Comparison of ENCODE assay signal across 10 cellular contexts in the genomic region with DNA sequence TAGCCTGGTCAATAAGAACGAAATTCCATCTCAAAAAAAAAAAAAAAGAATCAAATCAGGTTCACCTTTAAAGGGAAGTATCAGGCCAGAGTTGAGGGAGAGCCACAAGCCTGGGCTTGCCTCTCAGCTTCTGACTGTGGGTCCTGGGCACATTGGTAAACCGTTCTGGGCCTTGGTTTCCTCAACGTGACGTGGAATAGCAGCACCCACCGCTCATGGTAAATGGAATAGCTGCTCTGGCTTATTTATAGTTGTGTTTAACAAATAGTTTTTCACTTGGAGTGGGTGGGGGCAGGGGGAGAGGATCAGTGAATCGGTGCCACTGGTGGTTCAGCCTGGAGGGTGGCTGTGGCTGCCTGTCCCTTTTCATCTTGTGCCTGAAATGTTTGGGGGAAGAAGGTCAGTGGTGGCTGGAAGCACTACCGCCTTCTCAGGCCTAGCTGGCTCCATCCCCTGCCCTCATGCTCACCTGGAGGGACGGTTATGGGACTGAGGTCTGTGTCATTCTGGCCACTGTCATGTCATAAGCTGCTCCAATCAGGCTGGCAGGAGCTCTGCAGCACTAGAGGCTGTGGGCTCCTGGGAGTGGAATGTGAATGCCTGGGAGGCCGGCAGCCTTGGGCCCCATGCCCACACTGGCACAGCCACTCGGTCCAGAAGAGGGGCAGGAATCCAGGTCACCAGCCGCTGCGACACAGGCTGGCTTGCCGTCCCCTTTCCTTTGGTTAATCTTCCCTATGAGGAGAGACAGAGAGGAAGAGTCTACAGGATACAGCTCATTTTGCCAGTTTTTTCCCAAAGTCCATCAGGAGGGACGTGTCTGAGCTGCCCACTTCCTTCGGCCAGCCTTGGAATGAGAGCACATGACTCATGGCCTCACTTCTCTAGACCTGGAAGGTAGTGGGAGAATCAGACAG. TPM values are rescaled to one million over a fixed set of nuclear protein-coding genes. Genes with fewer than 3 reads are reported as not detected.
A peak's percentile ranks its signal among the peaks of the same experiment; 100 is the strongest.
DNase-seq lines count a peak whose midpoint lies in the region; ATAC-seq and TF ChIP-seq lines count a peak whose summit lies in the region.
"Had no signal": no experiment of that assay in that cellular context is flagged by ENCODE, and none has a peak within 500 bp of the region (broad histone marks: within the 10 kb centered on the region; RNA-seq: fewer than 3 reads in every experiment).

No MANE protein-coding gene starts in this region.

- WGBS in ovary, 3 donors: 75 to 82% (median 78%) methylated on average over 15 of the region's 15 CpGs

- H3K4me1 ChIP-seq in BLaER1: peaks cover 89% of the 10 kb centered on the region
- H3K4me1 ChIP-seq in RWPE2 (ENCODE audit: insufficient read depth, poor library complexity, severe bottlenecking): peaks cover 47% of the 10 kb centered on the region
- peaks cover 44% of the 10 kb centered on the region for H3K4me1 ChIP-seq in ovary (ENCODE audit: insufficient read depth)

- H3K9me3 ChIP-seq in BLaER1 (no peaks in the 10 kb centered on the region), RWPE2 (ENCODE audit: severe bottlenecking) (no peaks in the 10 kb centered on the region), ovary (no peaks in the 10 kb centered on the region)

- 0 out of 2 replicates have a peak overlapping the region, but pooled peaks have one; percentile 8 for H3K9ac ChIP-seq in BLaER1

- intact Hi-C loops in ovary (cut with DNase I): loop anchor here in 2 of 4 donors (2.0 to 10.0 kb wide), 2 partner anchors 15 to 53 kb away; no protein-coding TSS in a partner anchor

- no peak for TF ChIP-seq EP300 in ovary (IDR thresholded peaks at IDR 0.05)

- H4K20me1 ChIP-seq in BLaER1: no peaks in the 10 kb centered on the region

- TF ChIP-seq CTCF in RWPE2 (IDR thresholded peaks at IDR 0.05; ENCODE audit: poor library complexity, severe bottlenecking) (no peak), fibroblast of mammary gland (conservative IDR thresholded peaks at IDR 0.05; ENCODE audit: control insufficient read depth, insufficient read depth, low read depth, low read length) (no peak), ovary (IDR thresholded peaks at IDR 0.05) (no peak)

- DNase-seq in RWPE2 (ENCODE audit: low spot score) (no peak), fibroblast of mammary gland (ENCODE audit: low read depth) (peak; percentile 57), ovary (peak in 3 of 5 donors; percentile 36 to 51 (median 46))
- no peak for DNase-seq in stimulated activated CD4-positive, alpha-beta T cell treated with anti-CD3 and anti-CD28 coated beads, Interleukin-12 subunit alpha, Interleukin-12 subunit beta, amount 100 ng/mL, for 4 hours
- DNase-seq: GF-D8, NCI-H345 had no signal

- H3K27ac ChIP-seq in BLaER1 (peak overlapping the region; percentile 67), RWPE2 (ENCODE audit: poor library complexity, severe bottlenecking) (peak overlapping the region; percentile 82), ovary (peak overlapping the region in 1 of 2 donors; percentile 48)

- ATAC-seq in RWPE2 (ENCODE audit: low read depth): peak; percentile 35
- ATAC-seq in HG03025 (IDR thresholded peaks at IDR 0.05; ENCODE audit: low FRiP score, unreplicated experiment): no peak
- ATAC-seq in GM19035 (IDR thresholded peaks at IDR 0.05; ENCODE audit: unreplicated experiment): no peak
- ATAC-seq in GM18519 (IDR thresholded peaks at IDR 0.05; ENCODE audit: low FRiP score, unreplicated experiment): no peak

- H3K36me3 ChIP-seq in BLaER1 (no peaks in the 10 kb centered on the region), RWPE2 (ENCODE audit: low read depth) (no peaks in the 10 kb centered on the region), ovary (no peaks in the 10 kb centered on the region)

- H3K4me2 ChIP-seq in BLaER1: peak overlapping the region; percentile 33

- no peak for TF ChIP-seq POLR2A in ovary (IDR thresholded peaks at IDR 0.05)

- H3K27me3 ChIP-seq in BLaER1 (no peaks in the 10 kb centered on the region), RWPE2 (ENCODE audit: insufficient read depth, poor library complexity, severe bottlenecking) (no peaks in the 10 kb centered on the region), ovary (no peaks in the 10 kb centered on the region)

- H3K4me3 ChIP-seq in BLaER1 (no peak overlapping the region), RWPE2 (ENCODE audit: severe bottlenecking) (no peak overlapping the region), fibroblast of mammary gland (ENCODE audit: control insufficient read depth, low read depth, low read length) (no peak overlapping the region), ovary (no peak overlapping the region)

RNA-seq across cellular contexts. Expression of gene CCR7, which starts 27.0 kb away (rescaled TPM):
- total RNA-seq in ovary: 1 to 10 TPM in 2 of 7 donors, under 1 TPM in 3, not detected in 2; 0.23 to 2.5 (median 0.37) TPM
- polyA plus RNA-seq in ovary: under 1 TPM; 0.18 to 0.60 TPM

RNA-seq across cellular contexts. Expression of gene TNS4, which starts 36.9 kb away (rescaled TPM):
- total RNA-seq in ovary: 1 to 10 TPM in 1 of 7 donors, under 1 TPM in 2, not detected in 4; 0.13 to 6.2 (median 0.95) TPM
- under 1 TPM in 1 of 2 donors, not detected in 1; 0.13 TPM for polyA plus RNA-seq in ovary

Comparison
In these comparisons a context has a peak if more than half of its experiments do, and no peak if none do; other contexts are left out.
1. DNase-seq: peak in fibroblast of mammary gland (single experiment) and ovary (3 of 5); none in RWPE2 (single experiment) and stimulated activated CD4-positive, alpha-beta T cell treated with anti-CD3 and anti-CD28 coated beads, Interleukin-12 subunit alpha, Interleukin-12 subunit beta, amount 100 ng/mL, for 4 hours (single experiment).